In the genomic region with DNA sequence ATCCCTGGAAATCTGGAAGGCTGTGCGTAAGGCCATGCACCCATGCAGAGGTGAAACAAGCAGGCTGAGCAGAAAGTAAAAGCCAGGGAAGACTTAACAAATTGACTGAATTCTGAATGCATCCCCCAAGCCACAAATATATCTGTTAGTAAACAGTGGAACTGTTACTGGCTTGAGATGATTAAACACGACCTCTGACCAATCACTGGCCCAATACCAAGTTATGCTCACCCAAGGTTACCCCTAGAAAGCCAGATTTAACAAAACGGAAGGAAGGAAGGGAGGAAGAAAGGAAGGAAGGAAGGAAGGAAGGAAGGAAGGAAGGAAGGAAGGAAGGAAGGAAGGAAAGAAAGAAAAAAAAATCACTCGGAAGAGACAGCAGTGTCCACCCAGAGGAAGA, we compare ENCODE assay signal across 9 cellular contexts.
"Had no signal": no experiment of that assay in that cellular context is flagged by ENCODE, and none has a peak within 500 bp of the region (broad histone marks: within the 10 kb centered on the region; RNA-seq: fewer than 3 reads in every experiment).

No MANE protein-coding gene starts in this region.

- DNase-seq: GM23248, GOT3, H7, H9, HCEC 1CT, HFFc6 had no signal

- H3K4me1 ChIP-seq: HAP-1 had no signal

- ATAC-seq: GM23338, HCT116 had no signal

- H3K27ac ChIP-seq: GM23248 had no signal

- H3K9me3 ChIP-seq: HAP-1 had no signal

- H3K9ac ChIP-seq: GM23248 had no signal

- H3K4me3 ChIP-seq: GM23248, GM23338, HAP-1 had no signal

- H3K36me3 ChIP-seq: HAP-1 had no signal
